In genomic region chr16:1770328-1771071, GRCh38 we compare ENCODE assay signal across 1 cellular context.
TF ChIP-seq lines count a peak whose summit lies in the region.

No MANE protein-coding gene starts in this region.

TF ChIP-seq in HEK293, 187 proteins besides CTCF, POLR2A, EP300 and RAD21 (continued from another document and continues in another):
- TF ChIP-seq ZBTB10 (tag by site-specific recombination; IDR thresholded peaks at IDR 0.05) (no peak), AEBP2 (tag by site-specific recombination; IDR thresholded peaks at IDR 0.05; ENCODE audit: borderline replicate concordance) (no peak), ZNF394 (tag by site-specific recombination; IDR thresholded peaks at IDR 0.05; ENCODE audit: borderline replicate concordance) (peak; percentile 74; the same call in 1 of the 2 replicates), SETDB1 (IDR thresholded peaks at IDR 0.05; ENCODE audit: insufficient read length, low read length) (no peak), SP7 (tag by site-specific recombination; IDR thresholded peaks at IDR 0.05) (peak; percentile 51; the same call in 1 of the 2 replicates), ZNF10 (tag by site-specific recombination; IDR thresholded peaks at IDR 0.05) (no peak), ZNF548 (tag by site-specific recombination; IDR thresholded peaks at IDR 0.05) (no peak), HOXD13 (CRISPR knock-in tag; IDR thresholded peaks at IDR 0.05; ENCODE audit: borderline replicate concordance) (no peak), OSR2 (tag by site-specific recombination; IDR thresholded peaks at IDR 0.05) (peak; percentile 32; the same call in 1 of the 2 replicates), BCL6B (tag by site-specific recombination; IDR thresholded peaks at IDR 0.05) (no peak), ZNF843 (tag by site-specific recombination; IDR thresholded peaks at IDR 0.05) (no peak), ZNF518A (tag by site-specific recombination; conservative IDR thresholded peaks at IDR 0.05; ENCODE audit: low read depth) (no peak), GLIS1 (tag by site-specific recombination; IDR thresholded peaks at IDR 0.05) (peak; percentile 3; the same call in 1 of the 2 replicates), PRDM6 (tag by site-specific recombination; IDR thresholded peaks at IDR 0.05) (no peak), ZFP69B (tag by site-specific recombination; IDR thresholded peaks at IDR 0.05) (peak; percentile 59), ZNF23 (tag by site-specific recombination; IDR thresholded peaks at IDR 0.05; ENCODE audit: borderline replicate concordance) (no peak), ZNF433 (tag by site-specific recombination; IDR thresholded peaks at IDR 0.05; ENCODE audit: low read depth) (no peak), ZNF530 (tag by site-specific recombination; IDR thresholded peaks at IDR 0.05; ENCODE audit: low read depth) (no peak), ZNF16 (tag by site-specific recombination; IDR thresholded peaks at IDR 0.05; ENCODE audit: low read depth) (no peak), ZBTB17 (tag by site-specific recombination; IDR thresholded peaks at IDR 0.05) (peak; percentile 82), ZNF830 (tag by site-specific recombination; IDR thresholded peaks at IDR 0.05; ENCODE audit: low read depth) (no peak), ZBTB26 (tag by site-specific recombination; optimal IDR thresholded peaks at IDR 0.05) (peak; percentile 96), ZEB2 (tag by site-specific recombination; IDR thresholded peaks at IDR 0.05) (peak; percentile 81), GFI1B (tag by site-specific recombination; IDR thresholded peaks at IDR 0.05) (no peak), ZNF785 (tag by site-specific recombination; IDR thresholded peaks at IDR 0.05) (no peak), ZNF202 (tag by site-specific recombination; IDR thresholded peaks at IDR 0.05; ENCODE audit: borderline replicate concordance) (no peak), ZSCAN16 (tag by site-specific recombination; IDR thresholded peaks at IDR 0.05) (no peak), KLF9 (tag by site-specific recombination; IDR thresholded peaks at IDR 0.05; ENCODE audit: low read depth) (peak; percentile 71), ZNF398 (tag by site-specific recombination; IDR thresholded peaks at IDR 0.05) (no peak; the same call in 1 of the 2 replicates), HIC1 (tag by site-specific recombination; IDR thresholded peaks at IDR 0.05) (no peak; the same call in 1 of the 2 replicates), ZNF600 (tag by site-specific recombination; IDR thresholded peaks at IDR 0.05) (peak; percentile 61), ZNF473 (tag by site-specific recombination; IDR thresholded peaks at IDR 0.05) (no peak), EGR2 (tag by site-specific recombination; IDR thresholded peaks at IDR 0.05; ENCODE audit: low read depth) (no peak; the same call in 1 of the 2 replicates), BCL11B (tag by site-specific recombination; IDR thresholded peaks at IDR 0.05; ENCODE audit: low read depth) (no peak), OVOL3 (tag by site-specific recombination; IDR thresholded peaks at IDR 0.05) (0 out of 2 replicates have a peak, but pooled peaks have one; percentile 15), ZBTB8A (tag by site-specific recombination; IDR thresholded peaks at IDR 0.05) (no peak; the same call in 1 of the 2 replicates), ZNF175 (tag by site-specific recombination; IDR thresholded peaks at IDR 0.05) (no peak), ZNF221 (tag by site-specific recombination; IDR thresholded peaks at IDR 0.05; ENCODE audit: borderline replicate concordance) (no peak), ZBTB1 (tag by site-specific recombination; IDR thresholded peaks at IDR 0.05) (0 out of 2 replicates have a peak, but pooled peaks have one; percentile 26), HOXC10 (CRISPR knock-in tag; IDR thresholded peaks at IDR 0.05) (no peak), ZNF324 (tag by site-specific recombination; IDR thresholded peaks at IDR 0.05) (no peak; the same call in none of the 2 replicates), ZFP37 (tag by site-specific recombination; IDR thresholded peaks at IDR 0.05) (peak; percentile 80), ZNF362 (tag by site-specific recombination; IDR thresholded peaks at IDR 0.05) (no peak)
